ENCODE assay signal across 22 cellular contexts in the genomic region with DNA sequence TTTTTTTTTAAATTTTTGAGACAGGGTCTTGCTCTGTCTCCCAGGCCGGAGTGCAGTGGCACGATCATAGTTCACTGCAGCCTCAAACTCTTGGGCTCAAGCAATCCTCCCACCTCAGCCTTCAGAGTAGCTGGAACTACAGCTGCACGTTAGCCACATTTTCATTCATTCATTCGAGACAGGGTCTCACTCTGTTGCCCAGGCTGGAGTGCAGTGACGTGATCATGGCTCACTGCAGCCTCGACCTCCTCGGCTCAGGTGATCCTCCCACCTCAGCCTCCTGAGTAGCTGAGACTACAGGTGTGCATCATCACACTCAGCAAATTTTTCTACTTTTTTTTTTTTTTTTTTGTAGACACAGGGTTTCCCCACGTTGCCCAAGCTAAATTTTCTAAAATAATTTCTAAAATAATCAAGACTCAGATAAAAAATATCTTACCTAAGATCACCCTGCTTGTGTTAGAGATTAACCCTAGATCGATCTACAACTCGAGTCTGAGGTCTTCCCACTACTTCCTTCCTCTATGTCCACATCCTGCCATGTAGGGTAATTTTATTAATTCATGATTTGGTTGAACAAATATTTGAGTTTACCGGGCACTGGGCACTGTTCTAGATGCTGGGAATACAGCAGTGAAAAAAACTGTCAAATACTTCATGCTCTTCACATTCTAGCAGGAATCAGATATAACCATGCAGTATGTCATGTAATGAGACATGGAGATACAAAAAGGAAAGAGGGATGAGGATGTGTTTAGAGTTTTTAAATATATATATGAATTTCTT.
"Had no signal": no experiment of that assay in that cellular context is flagged by ENCODE, and none has a peak within 500 bp of the region (broad histone marks: within the 10 kb centered on the region; RNA-seq: fewer than 3 reads in every experiment).

No MANE protein-coding gene starts in this region.

- H3K27me3 Mint-ChIP-seq: activated naive CD8-positive, alpha-beta T cell; central memory CD8-positive, alpha-beta T cell; naive B cell had no signal

- H3K9me3 ChIP-seq: breast epithelium, lower lobe of right lung, tibial artery had no signal

- H3K27ac ChIP-seq: breast epithelium, lower lobe of right lung, neural progenitor cell, tibial artery had no signal

- H3K27ac Mint-ChIP-seq: activated CD4-positive, alpha-beta memory T cell treated with anti-CD3 and anti-CD28 coated beads, Interleukin-2, amount 10 ng/mL, durations not matched to agents 7 days and 5 days; activated CD4-positive, alpha-beta T cell treated with anti-CD3 and anti-CD28 coated beads, Interleukin-2, amount 10 ng/mL, durations not matched to agents 24 days and 14 days; activated naive CD8-positive, alpha-beta T cell; activated T-helper 1 cell treated with anti-CD3 and anti-CD28 coated beads, Interleukin-12 subunit alpha, Interleukin-12 subunit beta, Interleukin-2, Interleukin-4 antibody, amounts not matched to agents 30 ng/mL and 10 ng/mL and 1 ng/mL, durations not matched to agents 14 hours and 24 hours and 36 hours; neural progenitor cell; stimulated activated effector memory CD8-positive, alpha-beta T cell treated with anti-CD3 and anti-CD28 coated beads, Interleukin-12 subunit alpha, Interleukin-12 subunit beta, amount 100 ng/mL, for 72 hours had no signal

- H3K27me3 ChIP-seq: breast epithelium, tibial artery had no signal

- H3K4me3 ChIP-seq: lower lobe of right lung, neural progenitor cell, tibial artery had no signal

- H3K9me3 Mint-ChIP-seq: activated CD4-positive, alpha-beta memory T cell treated with anti-CD3 and anti-CD28 coated beads, Interleukin-2, amount 10 ng/mL, durations not matched to agents 7 days and 5 days; activated CD4-positive, alpha-beta T cell treated with anti-CD3 and anti-CD28 coated beads, Interleukin-2, amount 10 ng/mL, durations not matched to agents 24 days and 14 days; activated T-helper 1 cell treated with anti-CD3 and anti-CD28 coated beads, Interleukin-12 subunit alpha, Interleukin-12 subunit beta, Interleukin-2, Interleukin-4 antibody, amounts not matched to agents 30 ng/mL and 10 ng/mL and 1 ng/mL, durations not matched to agents 14 hours and 24 hours and 36 hours; central memory CD8-positive, alpha-beta T cell; naive B cell; neural progenitor cell; stimulated activated effector memory CD8-positive, alpha-beta T cell treated with anti-CD3 and anti-CD28 coated beads, Interleukin-12 subunit alpha, Interleukin-12 subunit beta, amount 100 ng/mL, for 72 hours; stimulated activated naive CD8-positive, alpha-beta T cell treated with anti-CD3 and anti-CD28 coated beads, Interleukin-15, amount 100 ng/mL, for 72 hours had no signal

- H3K4me1 ChIP-seq: breast epithelium had no signal

- ATAC-seq: esophagus mucosa, left lobe of liver had no signal

- DNase-seq: activated CD4-positive, alpha-beta memory T cell treated with anti-CD3 and anti-CD28 coated beads, Interleukin-2, amount 10 ng/mL, durations not matched to agents 7 days and 5 days; activated CD4-positive, alpha-beta T cell treated with anti-CD3 and anti-CD28 coated beads, Interleukin-2, amount 10 ng/mL, durations not matched to agents 24 days and 14 days; activated gamma-delta T cell treated with Interleukin-2 at 50 U/mL for 16 hours; amniotic stem cell; effector memory CD4-positive, alpha-beta T cell; foreskin melanocyte; kidney; lower lobe of right lung; naive B cell; posterior cingulate gyrus; small intestine; stimulated activated CD4-positive, alpha-beta T cell treated with anti-CD3 and anti-CD28 coated beads, Interleukin-2, amount 100 ng/mL, for 24 hours; stimulated activated naive CD8-positive, alpha-beta T cell treated with anti-CD3 and anti-CD28 coated beads, Interleukin-15, amount 100 ng/mL, for 72 hours; tibial artery had no signal

- H3K4me3 Mint-ChIP-seq: activated CD4-positive, alpha-beta memory T cell treated with anti-CD3 and anti-CD28 coated beads, Interleukin-2, amount 10 ng/mL, durations not matched to agents 7 days and 5 days; activated naive CD8-positive, alpha-beta T cell had no signal
